ENCODE assay signal across 15 cellular contexts in the genomic region with DNA sequence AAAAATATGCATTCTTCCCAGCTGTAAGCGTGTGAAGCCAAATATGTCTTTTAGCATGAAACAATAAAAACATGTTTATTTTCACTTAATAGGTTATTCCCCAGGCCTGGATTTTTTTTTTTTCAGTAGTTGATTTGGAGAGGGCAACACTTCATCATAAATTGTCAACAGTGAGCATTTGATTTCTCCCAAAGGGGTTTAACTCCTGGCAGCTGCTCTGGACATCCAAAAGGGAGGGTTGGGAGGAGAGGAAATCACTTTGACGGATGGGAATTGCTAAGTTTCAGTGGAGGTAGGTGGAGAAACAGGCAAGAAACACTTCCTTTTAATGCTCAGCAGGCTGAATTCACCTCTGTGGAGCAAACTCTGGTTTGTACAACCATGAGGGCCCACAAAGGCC. TPM values are rescaled to one million over a fixed set of nuclear protein-coding genes. Genes with fewer than 3 reads are reported as not detected.
"Had no signal": no experiment of that assay in that cellular context is flagged by ENCODE, and none has a peak within 500 bp of the region (broad histone marks: within the 10 kb centered on the region; RNA-seq: fewer than 3 reads in every experiment).

No MANE protein-coding gene starts in this region.

- H3K27me3 ChIP-seq: colonic mucosa, stomach had no signal

- H3K36me3 ChIP-seq: colonic mucosa, lower lobe of right lung, stomach, thoracic aorta had no signal

- ATAC-seq: lower lobe of right lung, natural killer cell, psoas muscle had no signal

- H3K4me3 ChIP-seq: colonic mucosa, lower lobe of right lung, psoas muscle, stomach, thoracic aorta had no signal

- DNase-seq: activated CD4-positive, alpha-beta T cell treated with anti-CD3 and anti-CD28 coated beads, Interleukin-2, amount 50 U/mL, for 1 hour; activated naive CD4-positive, alpha-beta T cell treated with anti-CD3 and anti-CD28 coated beads, Interleukin-2, amount 10 ng/mL, durations not matched to agents 7 days and 5 days; activated T-cell treated with anti-CD3 and anti-CD28 coated beads for 4 hours; caudate nucleus; colonic mucosa; effector CD4-positive, alpha-beta T cell; hypothalamus; lower lobe of right lung; natural killer cell; occipital lobe; psoas muscle; stimulated activated CD4-positive, alpha-beta T cell treated with anti-CD3 and anti-CD28 coated beads, Interleukin-4, amount 100 ng/mL, for 4 hours; stomach; T-helper 2 cell had no signal

- H3K27ac ChIP-seq: colonic mucosa, lower lobe of right lung, psoas muscle, stomach, thoracic aorta had no signal

- H3K9me3 ChIP-seq: colonic mucosa, lower lobe of right lung, psoas muscle, stomach, thoracic aorta had no signal

- H3K4me1 ChIP-seq: colonic mucosa, lower lobe of right lung, psoas muscle, stomach had no signal

RNA-seq across cellular contexts. Expression of gene PLAC8L1, which starts 23.7 kb away (rescaled TPM):
- total RNA-seq: colonic mucosa, lower lobe of right lung, occipital lobe, stomach, thoracic aorta had no signal
